ENCODE assay signal across 1 cellular context in genomic region chr7:135335628-135336139, GRCh38.
TF ChIP-seq lines count a peak whose summit lies in the region.

No MANE protein-coding gene starts in this region.

TF ChIP-seq in HepG2, 621 proteins besides CTCF, POLR2A, EP300 and RAD21 (continued from another document and continues in another):
- TF ChIP-seq AKNA (CRISPR knock-in tag; IDR thresholded peaks at IDR 0.05; ENCODE audit: borderline replicate concordance): no peak
- TF ChIP-seq SNAI1 (CRISPR knock-in tag; IDR thresholded peaks at IDR 0.05; ENCODE audit: borderline replicate concordance): no peak
- no peak for TF ChIP-seq JARID2 (CRISPR knock-in tag; IDR thresholded peaks at IDR 0.05; ENCODE audit: insufficient replicate concordance)
- peak; percentile 65; the same call in 1 of the 2 replicates for TF ChIP-seq IKZF5 (CRISPR knock-in tag; IDR thresholded peaks at IDR 0.05)
- no peak for TF ChIP-seq EEA1 (CRISPR knock-in tag; IDR thresholded peaks at IDR 0.05; ENCODE audit: borderline replicate concordance)
- TF ChIP-seq AGO2 (optimal IDR thresholded peaks at IDR 0.05; ENCODE audit: low read depth, low read length): no peak
- peak; percentile 43; the same call in 1 of the 2 replicates for TF ChIP-seq ZNF615 (CRISPR knock-in tag; IDR thresholded peaks at IDR 0.05; ENCODE audit: borderline replicate concordance)
- no peak for TF ChIP-seq CBX2 (IDR thresholded peaks at IDR 0.05; ENCODE audit: low read depth, low read length)
- no peak for TF ChIP-seq CBX2 (CRISPR knock-in tag; IDR thresholded peaks at IDR 0.05; ENCODE audit: low read depth)
- no peak for TF ChIP-seq ZFAT (CRISPR knock-in tag; conservative IDR thresholded peaks at IDR 0.05)
- no peak for TF ChIP-seq ZNF24 (IDR thresholded peaks at IDR 0.05)
- TF ChIP-seq RNF219 (CRISPR knock-in tag; IDR thresholded peaks at IDR 0.05): no peak
- no peak for TF ChIP-seq ZNF367 (CRISPR knock-in tag; IDR thresholded peaks at IDR 0.05; ENCODE audit: borderline replicate concordance)
- TF ChIP-seq GMEB1 (CRISPR knock-in tag; IDR thresholded peaks at IDR 0.05; ENCODE audit: borderline replicate concordance): no peak
- no peak; the same call in 1 of the 2 replicates for TF ChIP-seq ZNF724P (CRISPR knock-in tag; IDR thresholded peaks at IDR 0.05; ENCODE audit: borderline replicate concordance)
- TF ChIP-seq ZUFSP (CRISPR knock-in tag; IDR thresholded peaks at IDR 0.05; ENCODE audit: borderline replicate concordance): no peak
- no peak for TF ChIP-seq ZNF775 (CRISPR knock-in tag; IDR thresholded peaks at IDR 0.05; ENCODE audit: borderline replicate concordance)
- TF ChIP-seq ZBTB10 (CRISPR knock-in tag; IDR thresholded peaks at IDR 0.05; ENCODE audit: borderline replicate concordance): no peak
- TF ChIP-seq ZNF7 (CRISPR knock-in tag; IDR thresholded peaks at IDR 0.05): 0 out of 2 replicates have a peak, but pooled peaks have one; percentile 14
- TF ChIP-seq DDIT3 (CRISPR knock-in tag; IDR thresholded peaks at IDR 0.05): no peak
- no peak for TF ChIP-seq USF2 (IDR thresholded peaks at IDR 0.05; ENCODE audit: low read depth, low read length)
- TF ChIP-seq USF2 (CRISPR knock-in tag; IDR thresholded peaks at IDR 0.05; ENCODE audit: borderline replicate concordance): no peak
- TF ChIP-seq FOXO4 (CRISPR knock-in tag; conservative IDR thresholded peaks at IDR 0.05): no peak
- 0 out of 2 replicates have a peak, but pooled peaks have one; percentile 49 for TF ChIP-seq ZNF256 (CRISPR knock-in tag; conservative IDR thresholded peaks at IDR 0.05)
- no peak for TF ChIP-seq ISX (CRISPR knock-in tag; conservative IDR thresholded peaks at IDR 0.05)
- no peak for TF ChIP-seq ZNF383 (CRISPR knock-in tag; IDR thresholded peaks at IDR 0.05; ENCODE audit: borderline replicate concordance)
- TF ChIP-seq CENPT (CRISPR knock-in tag; IDR thresholded peaks at IDR 0.05; ENCODE audit: low read depth): no peak
- TF ChIP-seq ZNF839 (CRISPR knock-in tag; IDR thresholded peaks at IDR 0.05; ENCODE audit: borderline replicate concordance): no peak
- TF ChIP-seq HBP1 (CRISPR knock-in tag; IDR thresholded peaks at IDR 0.05; ENCODE audit: low read depth): peak; percentile 89
- TF ChIP-seq MIXL1 (CRISPR knock-in tag; IDR thresholded peaks at IDR 0.05): peak; percentile 72; the same call in 1 of the 2 replicates
- peak; percentile 51 for TF ChIP-seq TEAD3 (CRISPR knock-in tag; optimal IDR thresholded peaks at IDR 0.05; ENCODE audit: borderline replicate concordance)
- no peak for TF ChIP-seq ZNF704 (CRISPR knock-in tag; IDR thresholded peaks at IDR 0.05; ENCODE audit: borderline replicate concordance)
- TF ChIP-seq ZNF564 (CRISPR knock-in tag; IDR thresholded peaks at IDR 0.05): peak; percentile 39; the same call in 1 of the 2 replicates
